Comparison of ENCODE assay signal across 1 cellular context in genomic region chr17:7501729-7502128, GRCh38.
TF ChIP-seq lines count a peak whose summit lies in the region.

No MANE protein-coding gene starts in this region.

TF ChIP-seq in GM12878, 131 proteins besides CTCF, POLR2A, EP300 and RAD21:
- TF ChIP-seq POLR2AphosphoS5 (IDR thresholded peaks at IDR 0.05; ENCODE audit: low read length) (peak; percentile 56), IRF4 (IDR thresholded peaks at IDR 0.05; ENCODE audit: low read depth, low read length) (no peak)
